1 cellular context compared by ENCODE assay signal in the genomic region with DNA sequence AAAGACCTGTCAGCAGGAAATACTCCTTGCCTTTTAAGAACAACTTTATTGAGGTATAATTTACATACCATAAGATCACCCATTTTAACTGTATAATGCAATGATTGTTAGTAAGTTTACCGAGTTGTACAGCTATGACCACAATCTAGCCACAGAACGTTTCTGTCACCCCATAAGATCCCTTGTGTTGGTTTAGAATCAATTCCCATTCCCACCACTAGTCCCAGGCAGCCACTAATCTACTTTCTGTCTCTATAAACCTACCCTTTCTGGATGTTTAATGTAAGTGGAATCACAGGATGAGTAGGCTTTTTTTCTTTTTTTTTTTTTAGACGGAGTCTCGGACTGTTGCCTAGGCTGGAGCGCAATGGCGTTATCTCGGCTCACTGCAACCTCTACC.
TF ChIP-seq lines count a peak whose summit lies in the region.

No MANE protein-coding gene starts in this region.

TF ChIP-seq in H1, 55 proteins besides CTCF, POLR2A, EP300 and RAD21:
- TF ChIP-seq TEAD4 (IDR thresholded peaks at IDR 0.05; ENCODE audit: low read depth, low read length) = 0 out of 2 replicates have a peak, but pooled peaks have one; percentile 8
- TF ChIP-seq TCF12 (IDR thresholded peaks at IDR 0.05; ENCODE audit: low read depth, low read length) = no peak
- no peak for TF ChIP-seq JUN (IDR thresholded peaks at IDR 0.05; ENCODE audit: low read depth, low read length)
TF ChIP-seq in H1: peak in this region for 1.
